ENCODE assay signal across 15 cellular contexts in the genomic region with DNA sequence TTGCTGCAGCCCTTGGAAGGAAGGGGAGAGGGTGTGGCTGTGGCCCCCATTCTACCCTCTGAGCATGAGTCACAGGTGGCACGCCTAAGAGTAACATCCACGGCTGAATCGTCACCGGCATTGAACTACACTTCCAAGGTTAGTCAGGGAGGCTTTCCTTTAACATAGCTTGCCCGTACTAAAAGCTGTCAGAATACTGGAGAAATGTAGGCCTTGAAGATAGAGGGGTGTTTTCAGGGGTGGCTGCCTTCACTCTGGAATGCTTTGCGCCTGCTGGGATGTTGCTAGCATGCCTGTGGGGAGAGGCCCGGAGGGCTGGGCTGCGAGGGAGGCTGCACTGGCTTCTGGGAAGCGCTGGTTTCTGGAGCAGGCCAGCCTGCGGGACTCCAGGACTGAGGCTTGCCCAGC.
DNase-seq lines count a peak whose midpoint lies in the region; ATAC-seq and TF ChIP-seq lines count a peak whose summit lies in the region.
"Had no signal": no experiment of that assay in that cellular context is flagged by ENCODE, and none has a peak within 500 bp of the region (broad histone marks: within the 10 kb centered on the region; RNA-seq: fewer than 3 reads in every experiment).

No MANE protein-coding gene starts in this region.

- H3K36me3 ChIP-seq in fibroblast of lung (ENCODE audit: control insufficient read depth, insufficient read depth, low read length) (no peaks in the 10 kb centered on the region), ovary (no peaks in the 10 kb centered on the region), tibial nerve (peaks cover 0 to 70% (median 0%) of the 10 kb centered on the region in 3 donors)
- H3K36me3 ChIP-seq: neural progenitor cell had no signal

- no peaks in the 10 kb centered on the region for H3K9me3 ChIP-seq in fibroblast of lung (ENCODE audit: control insufficient read depth, insufficient read depth, low read depth, low read length)
- H3K9me3 ChIP-seq in ovary, result no peaks in the 10 kb centered on the region
- no peaks in the 10 kb centered on the region for H3K9me3 ChIP-seq in tibial nerve

- H3K4me2 ChIP-seq in fibroblast of lung (ENCODE audit: extremely low read depth, insufficient read depth, low read length), result no peak overlapping the region
- H3K4me2 ChIP-seq: neural progenitor cell had no signal

- intact Hi-C loops in ovary (cut with DNase I), result no loop called here

- CTCF ChIA-PET in RWPE1 (lab: Yijun Ruan, JAX), result no interaction called here

- H3K4me1 ChIP-seq in fibroblast of lung (ENCODE audit: control insufficient read depth, extremely low read depth, insufficient read depth, low read length) (no peaks in the 10 kb centered on the region), ovary (ENCODE audit: insufficient read depth) (no peaks in the 10 kb centered on the region), tibial nerve (no peaks in the 10 kb centered on the region)
- H3K4me1 ChIP-seq: neural progenitor cell had no signal

- H3K27ac ChIP-seq in RWPE1 (peak overlapping the region; percentile 77), fibroblast of lung (ENCODE audit: insufficient read depth, low read length) (no peak overlapping the region), ovary (no peak overlapping the region), tibial nerve (no peak overlapping the region)
- H3K27ac ChIP-seq: neural progenitor cell had no signal

- 74 to 76% (median 75%) methylated on average over 10 of the region's 10 CpGs for WGBS in ovary, 3 donors
- WGBS in tibial nerve, 2 donors, result 80 to 86% methylated on average over 10 of the region's 10 CpGs

- no peak overlapping the region for H3K9ac ChIP-seq in fibroblast of lung (ENCODE audit: insufficient read depth, low read length)
- H3K9ac ChIP-seq: neural progenitor cell had no signal

- no peak for TF ChIP-seq POLR2A in ovary (IDR thresholded peaks at IDR 0.05)
- TF ChIP-seq POLR2A in tibial nerve (IDR thresholded peaks at IDR 0.05), result no peak

- no peaks in the 10 kb centered on the region for H4K20me1 ChIP-seq in fibroblast of lung (ENCODE audit: control insufficient read depth, extremely low read depth, insufficient read depth, low read length)

- H3K27me3 ChIP-seq in fibroblast of lung (ENCODE audit: control insufficient read depth, insufficient read depth, low read length) (no peaks in the 10 kb centered on the region), ovary (no peaks in the 10 kb centered on the region), tibial nerve (no peaks in the 10 kb centered on the region)
- H3K27me3 ChIP-seq: neural progenitor cell had no signal

- TF ChIP-seq CTCF in RWPE1 (conservative IDR thresholded peaks at IDR 0.05; ENCODE audit: low read depth) (no peak), fibroblast of lung (conservative IDR thresholded peaks at IDR 0.05 in 1 of 2, IDR thresholded peaks at IDR 0.05 in 1 of 2; ENCODE audit: low read depth in 1 of 2, low read length in 2 of 2) (no peak), omental fat pad (IDR thresholded peaks at IDR 0.05) (no peak), ovary (IDR thresholded peaks at IDR 0.05) (no peak), tibial nerve (IDR thresholded peaks at IDR 0.05) (no peak)

- TF ChIP-seq EP300 in ovary (IDR thresholded peaks at IDR 0.05), result no peak
- TF ChIP-seq EP300 in tibial nerve (IDR thresholded peaks at IDR 0.05), result no peak

- peak; percentile 92 for ATAC-seq in omental fat pad (ENCODE audit: low FRiP score)
- ATAC-seq: activated CD8-positive, alpha-beta T cell treated with anti-CD3 and anti-CD28 coated beads, Interleukin-2, amount 10 ng/mL, durations not matched to agents 7 days and 5 days; stimulated activated effector memory CD8-positive, alpha-beta T cell treated with anti-CD3 and anti-CD28 coated beads, Interleukin-12 subunit alpha, Interleukin-12 subunit beta, amount 100 ng/mL, for 72 hours had no signal

- POLR2A ChIA-PET in RWPE1 (lab: Yijun Ruan, JAX; ENCODE audit: low non-redundant PET), result no interaction called here

- no peak overlapping the region for H2AFZ ChIP-seq in fibroblast of lung (ENCODE audit: low read length)
- H2AFZ ChIP-seq: neural progenitor cell had no signal

- H3K79me2 ChIP-seq in fibroblast of lung (ENCODE audit: control insufficient read depth, insufficient read depth, low read length), result no peaks in the 10 kb centered on the region

- DNase-seq in ELR (ENCODE audit: low read depth), result peak; percentile 87
- peak; percentile 87 for DNase-seq in RWPE1 (ENCODE audit: low spot score)
- peak; percentile 5 to 80 for DNase-seq in fibroblast of lung (ENCODE audit: low read depth in 2 of 2)
- no peak for DNase-seq in omental fat pad (ENCODE audit: low spot score)
- DNase-seq in ovary, result no peak
- DNase-seq in NCI-H2107 treated with DMSO at 0.1 percent for 48 hours (lab: John Stamatoyannopoulos, UW; ENCODE audit: unreplicated experiment), result no peak
- no peak for DNase-seq in NCI-H345 (lab: John Stamatoyannopoulos, UW)
- DNase-seq in tibial nerve (ENCODE audit: low spot score in 2 of 2), result no peak
- DNase-seq: activated CD8-positive, alpha-beta T cell treated with anti-CD3 and anti-CD28 coated beads, Interleukin-2, amount 10 ng/mL, durations not matched to agents 7 days and 5 days; activated naive CD4-positive, alpha-beta T cell treated with Interleukin-2 at 50 U/mL for 16 hours; CD4-positive, CD25-positive, alpha-beta regulatory T cell; effector CD4-positive, alpha-beta T cell; NCI-H2029 treated with DMSO at 0.1 percent for 48 hours had no signal

- H3K4me3 ChIP-seq in fibroblast of lung (replicated peaks in 1 of 4; ENCODE audit: control extremely low read depth in 1 of 4, insufficient read depth in 1 of 4, low read depth in 3 of 4, low read length in 4 of 4), result no peak overlapping the region
- no peak overlapping the region for H3K4me3 ChIP-seq in ovary
- no peak overlapping the region for H3K4me3 ChIP-seq in tibial nerve
- H3K4me3 ChIP-seq: neural progenitor cell had no signal

Comparison
In these comparisons a context has a peak if more than half of its experiments do, and no peak if none do; other contexts are left out.
1. DNase-seq: peak in ELR (single experiment), RWPE1 (single experiment) and fibroblast of lung (2 of 2); none in omental fat pad (single experiment), ovary (0 of 5), NCI-H2107 treated with DMSO at 0.1 percent for 48 hours (single experiment), NCI-H345 (single experiment) and tibial nerve (0 of 2).